In the genomic region with DNA sequence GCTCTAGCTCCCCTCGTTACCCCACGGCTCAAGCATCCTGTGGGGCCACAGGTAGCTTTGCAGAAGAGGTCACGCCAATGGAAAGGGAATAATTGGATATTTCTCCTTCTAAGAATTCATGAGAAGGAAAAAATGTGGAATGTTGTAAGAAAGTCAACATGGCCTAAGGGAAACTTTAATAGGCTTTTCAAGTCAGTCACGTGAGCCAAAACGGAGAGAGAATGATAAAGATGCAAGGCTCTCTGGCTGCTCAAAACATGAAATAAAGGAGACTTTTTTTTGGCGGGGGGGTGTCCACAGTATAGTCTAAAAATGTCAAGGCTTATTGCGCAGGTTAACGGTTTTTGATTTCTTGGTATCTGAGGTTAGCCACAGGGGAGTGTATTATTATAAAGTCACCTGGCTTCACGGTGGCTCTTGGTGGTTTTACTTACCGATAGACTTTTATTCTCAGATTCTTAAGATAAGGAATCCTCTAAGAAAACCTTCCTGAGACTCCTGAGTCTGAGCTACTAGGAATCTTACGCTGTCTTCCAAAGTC, we compare ENCODE assay signal across 28 cellular contexts.
"Had no signal": no experiment of that assay in that cellular context is flagged by ENCODE, and none has a peak within 500 bp of the region (broad histone marks: within the 10 kb centered on the region; RNA-seq: fewer than 3 reads in every experiment).

No MANE protein-coding gene starts in this region.

- H3K4me3 ChIP-seq: esophagus muscularis mucosa, gastroesophageal sphincter, ovary, skin epidermis, stomach, tibial nerve had no signal

- H3K27me3 ChIP-seq: brain microvascular endothelial cell, esophagus muscularis mucosa, gastroesophageal sphincter, ovary, stomach, tibial nerve had no signal

- H3K36me3 ChIP-seq: brain microvascular endothelial cell, esophagus muscularis mucosa, gastroesophageal sphincter, ovary, tibial nerve, WERI-Rb-1 had no signal

- ATAC-seq: activated CD4-positive, CD25-positive, alpha-beta regulatory T cell treated with anti-CD3 and anti-CD28 coated beads, Interleukin-2, amount 50 U/mL, for 24 hours; gastroesophageal sphincter; left cardiac atrium; left ventricle myocardium superior; sciatic nerve had no signal

- H3K9me3 ChIP-seq: esophagus muscularis mucosa, gastroesophageal sphincter, ovary, stomach, tibial nerve had no signal

- H3K4me1 ChIP-seq: esophagus muscularis mucosa, gastroesophageal sphincter, stomach, tibial nerve had no signal

- DNase-seq: activated CD4-positive, alpha-beta memory T cell treated with anti-CD3 and anti-CD28 coated beads for 36 hours; activated CD4-positive, alpha-beta T cell treated with anti-CD3 and anti-CD28 coated beads for 48 hours; activated CD8-positive, alpha-beta memory T cell treated with anti-CD3 and anti-CD28 coated beads, Interleukin-2, amount 50 U/mL, for 48 hours; activated gamma-delta T cell; activated naive CD4-positive, alpha-beta T cell treated with anti-CD3 and anti-CD28 coated beads, Interleukin-2, amount 10 ng/mL, durations not matched to agents 7 days and 5 days; activated naive CD8-positive, alpha-beta T cell treated with anti-CD3 and anti-CD28 coated beads, Interleukin-2, amount 10 ng/mL, durations not matched to agents 7 days and 5 days; activated T-cell treated with anti-CD3 and anti-CD28 coated beads, Interleukin-2, amount 50 U/mL, for 24 hours; amniotic stem cell; brain microvascular endothelial cell; cortex of kidney; hippocampal formation; left cardiac atrium; left ventricle myocardium superior; naive B cell; nephron progenitor cell; ovary; retina; stimulated activated CD4-positive, alpha-beta T cell treated with anti-CD3 and anti-CD28 coated beads, Interleukin-12 subunit alpha, Interleukin-12 subunit beta, amount 100 ng/mL, for 4 hours; stimulated activated CD4-positive, alpha-beta T cell treated with anti-CD3 and anti-CD28 coated beads, Interleukin-4, amount 100 ng/mL, for 1 hour; stomach; T1000; WERI-Rb-1 had no signal
